1 cellular context compared by ENCODE assay signal in the genomic region with DNA sequence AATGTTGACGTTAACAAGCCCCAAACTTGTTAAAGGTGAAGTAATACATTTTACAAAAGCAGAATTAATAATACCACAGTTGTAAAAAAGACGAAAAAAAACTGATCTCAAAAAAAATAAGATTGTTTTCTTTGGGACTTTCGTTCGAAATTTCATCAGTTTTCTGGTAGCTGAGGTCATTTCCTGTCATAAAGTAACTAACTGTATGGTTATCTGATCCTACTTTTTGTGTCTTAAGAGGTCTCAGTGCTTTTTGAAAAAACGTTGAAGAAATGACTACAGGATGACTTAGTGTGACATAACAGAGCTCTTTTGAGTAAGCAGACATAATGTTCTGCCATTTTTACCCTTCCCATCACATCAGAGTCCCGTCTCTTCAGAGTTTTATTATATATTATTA.
TF ChIP-seq lines count a peak whose summit lies in the region.

No MANE protein-coding gene starts in this region.

TF ChIP-seq in K562, 482 proteins besides CTCF, POLR2A, EP300 and RAD21 (continued from another document):
- TF ChIP-seq, protein P1, sequence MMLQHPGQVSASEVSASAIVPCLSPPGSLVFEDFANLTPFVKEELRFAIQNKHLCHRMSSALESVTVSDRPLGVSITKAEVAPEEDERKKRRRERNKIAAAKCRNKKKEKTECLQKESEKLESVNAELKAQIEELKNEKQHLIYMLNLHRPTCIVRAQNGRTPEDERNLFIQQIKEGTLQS (IDR thresholded peaks at IDR 0.05) = peak; percentile 61; the same call in 1 of the 2 replicates
- TF ChIP-seq, protein P1 (CRISPR knock-in tag; conservative IDR thresholded peaks at IDR 0.05) = no peak
- TF ChIP-seq, protein P2, sequence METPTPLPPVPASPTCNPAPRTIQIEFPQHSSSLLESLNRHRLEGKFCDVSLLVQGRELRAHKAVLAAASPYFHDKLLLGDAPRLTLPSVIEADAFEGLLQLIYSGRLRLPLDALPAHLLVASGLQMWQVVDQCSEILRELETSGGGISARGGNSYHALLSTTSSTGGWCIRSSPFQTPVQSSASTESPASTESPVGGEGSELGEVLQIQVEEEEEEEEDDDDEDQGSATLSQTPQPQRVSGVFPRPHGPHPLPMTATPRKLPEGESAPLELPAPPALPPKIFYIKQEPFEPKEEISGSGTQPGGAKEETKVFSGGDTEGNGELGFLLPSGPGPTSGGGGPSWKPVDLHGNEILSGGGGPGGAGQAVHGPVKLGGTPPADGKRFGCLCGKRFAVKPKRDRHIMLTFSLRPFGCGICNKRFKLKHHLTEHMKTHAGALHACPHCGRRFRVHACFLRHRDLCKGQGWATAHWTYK (CRISPR knock-in tag; IDR thresholded peaks at IDR 0.05) = no peak
- no peak for TF ChIP-seq JUND (IDR thresholded peaks at IDR 0.05; ENCODE audit: borderline replicate concordance, low read depth, low read length)
- TF ChIP-seq JUND (tag; IDR thresholded peaks at IDR 0.05; ENCODE audit: borderline replicate concordance, low read depth, low read length) = 0 out of 3 replicates have a peak, but pooled peaks have one; percentile 16
- TF ChIP-seq, protein P3, sequence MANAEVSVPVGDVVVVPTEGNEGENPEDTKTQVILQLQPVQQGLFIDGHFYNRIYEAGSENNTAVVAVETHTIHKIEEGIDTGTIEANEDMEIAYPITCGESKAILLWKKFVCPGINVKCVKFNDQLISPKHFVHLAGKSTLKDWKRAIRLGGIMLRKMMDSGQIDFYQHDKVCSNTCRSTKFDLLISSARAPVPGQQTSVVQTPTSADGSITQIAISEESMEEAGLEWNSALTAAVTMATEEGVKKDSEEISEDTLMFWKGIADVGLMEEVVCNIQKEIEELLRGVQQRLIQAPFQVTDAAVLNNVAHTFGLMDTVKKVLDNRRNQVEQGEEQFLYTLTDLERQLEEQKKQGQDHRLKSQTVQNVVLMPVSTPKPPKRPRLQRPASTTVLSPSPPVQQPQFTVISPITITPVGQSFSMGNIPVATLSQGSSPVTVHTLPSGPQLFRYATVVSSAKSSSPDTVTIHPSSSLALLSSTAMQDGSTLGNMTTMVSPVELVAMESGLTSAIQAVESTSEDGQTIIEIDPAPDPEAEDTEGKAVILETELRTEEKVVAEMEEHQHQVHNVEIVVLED (CRISPR knock-in tag; IDR thresholded peaks at IDR 0.05) = no peak
- TF ChIP-seq MED1 (CRISPR knock-in tag; IDR thresholded peaks at IDR 0.05; ENCODE audit: borderline replicate concordance) = no peak
- peak; percentile 62; the same call in 1 of the 2 replicates for TF ChIP-seq FOXM1 (IDR thresholded peaks at IDR 0.05; ENCODE audit: low read depth)
- no peak for TF ChIP-seq FOXM1 (CRISPR knock-in tag; IDR thresholded peaks at IDR 0.05; ENCODE audit: low read depth)
- no peak for TF ChIP-seq CEBPG (CRISPR knock-in tag; IDR thresholded peaks at IDR 0.05)
- peak in 1 of 2 experiments; percentile 43; a peak in 2 of 4 replicates for TF ChIP-seq CEBPG (tag; conservative IDR thresholded peaks at IDR 0.05 in 1 of 2, IDR thresholded peaks at IDR 0.05 in 1 of 2)
- peak; percentile 74; the same call in 1 of the 2 replicates for TF ChIP-seq MYBL2 (IDR thresholded peaks at IDR 0.05; ENCODE audit: low read depth)
- TF ChIP-seq MYBL2 (CRISPR knock-in tag; IDR thresholded peaks at IDR 0.05; ENCODE audit: borderline replicate concordance) = no peak
- TF ChIP-seq, protein P4, sequence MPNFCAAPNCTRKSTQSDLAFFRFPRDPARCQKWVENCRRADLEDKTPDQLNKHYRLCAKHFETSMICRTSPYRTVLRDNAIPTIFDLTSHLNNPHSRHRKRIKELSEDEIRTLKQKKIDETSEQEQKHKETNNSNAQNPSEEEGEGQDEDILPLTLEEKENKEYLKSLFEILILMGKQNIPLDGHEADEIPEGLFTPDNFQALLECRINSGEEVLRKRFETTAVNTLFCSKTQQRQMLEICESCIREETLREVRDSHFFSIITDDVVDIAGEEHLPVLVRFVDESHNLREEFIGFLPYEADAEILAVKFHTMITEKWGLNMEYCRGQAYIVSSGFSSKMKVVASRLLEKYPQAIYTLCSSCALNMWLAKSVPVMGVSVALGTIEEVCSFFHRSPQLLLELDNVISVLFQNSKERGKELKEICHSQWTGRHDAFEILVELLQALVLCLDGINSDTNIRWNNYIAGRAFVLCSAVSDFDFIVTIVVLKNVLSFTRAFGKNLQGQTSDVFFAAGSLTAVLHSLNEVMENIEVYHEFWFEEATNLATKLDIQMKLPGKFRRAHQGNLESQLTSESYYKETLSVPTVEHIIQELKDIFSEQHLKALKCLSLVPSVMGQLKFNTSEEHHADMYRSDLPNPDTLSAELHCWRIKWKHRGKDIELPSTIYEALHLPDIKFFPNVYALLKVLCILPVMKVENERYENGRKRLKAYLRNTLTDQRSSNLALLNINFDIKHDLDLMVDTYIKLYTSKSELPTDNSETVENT (CRISPR knock-in tag; IDR thresholded peaks at IDR 0.05) = no peak
- TF ChIP-seq, protein P5, sequence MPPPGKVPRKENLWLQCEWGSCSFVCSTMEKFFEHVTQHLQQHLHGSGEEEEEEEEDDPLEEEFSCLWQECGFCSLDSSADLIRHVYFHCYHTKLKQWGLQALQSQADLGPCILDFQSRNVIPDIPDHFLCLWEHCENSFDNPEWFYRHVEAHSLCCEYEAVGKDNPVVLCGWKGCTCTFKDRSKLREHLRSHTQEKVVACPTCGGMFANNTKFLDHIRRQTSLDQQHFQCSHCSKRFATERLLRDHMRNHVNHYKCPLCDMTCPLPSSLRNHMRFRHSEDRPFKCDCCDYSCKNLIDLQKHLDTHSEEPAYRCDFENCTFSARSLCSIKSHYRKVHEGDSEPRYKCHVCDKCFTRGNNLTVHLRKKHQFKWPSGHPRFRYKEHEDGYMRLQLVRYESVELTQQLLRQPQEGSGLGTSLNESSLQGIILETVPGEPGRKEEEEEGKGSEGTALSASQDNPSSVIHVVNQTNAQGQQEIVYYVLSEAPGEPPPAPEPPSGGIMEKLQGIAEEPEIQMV (tag; conservative IDR thresholded peaks at IDR 0.05; ENCODE audit: low read depth) = no peak
- TF ChIP-seq ZNF134 (CRISPR knock-in tag; conservative IDR thresholded peaks at IDR 0.05) = no peak
- no peak for TF ChIP-seq ZNF408 (CRISPR knock-in tag; IDR thresholded peaks at IDR 0.05; ENCODE audit: low read depth)
- no peak for TF ChIP-seq ZKSCAN3 (CRISPR knock-in tag; IDR thresholded peaks at IDR 0.05)
- TF ChIP-seq MAZ (CRISPR knock-in tag; conservative IDR thresholded peaks at IDR 0.05 in 1 of 2, IDR thresholded peaks at IDR 0.05 in 1 of 2) = no peak
- 0 out of 2 replicates have a peak, but pooled peaks have one; percentile 26 for TF ChIP-seq GABPA (tag; conservative IDR thresholded peaks at IDR 0.05; ENCODE audit: low read depth)
- TF ChIP-seq BRD4 (IDR thresholded peaks at IDR 0.05) = no peak
- peak; percentile 32; the same call in 1 of the 2 replicates for TF ChIP-seq ATF7 (IDR thresholded peaks at IDR 0.05)
TF ChIP-seq in K562: peak in this region for 8.
